ENCODE assay signal across 23 cellular contexts in genomic region chr4:42267724-42268123, GRCh38.
"Had no signal": no experiment of that assay in that cellular context is flagged by ENCODE, and none has a peak within 500 bp of the region (broad histone marks: within the 10 kb centered on the region; RNA-seq: fewer than 3 reads in every experiment).

No MANE protein-coding gene starts in this region.

- H3K27ac ChIP-seq: SJSA1, SK-N-MC had no signal

- DNase-seq: IMR-90, Karpas-422, KG1, MG63, NCI-H1092, NCI-H1105 treated with DMSO at 0.1 percent for 48 hours, NCI-H1417 treated with DMSO at 0.1 percent for 48 hours, NCI-H146, NCI-H1694 treated with DMSO at 0.1 percent for 48 hours, NCI-H1930, NCI-H2081, NCI-H2107, NCI-H2227 treated with DMSO at 0.1 percent for 48 hours, NCI-H524, NCI-H526 treated with DMSO at 0.1 percent for 48 hours, NCI-H748 treated with DMSO at 0.1 percent for 48 hours, Right ventricle myocardium superior, RPMI8226, SIG-M5 had no signal

- FAIRE-seq: HepG2, RCC 7860 had no signal

- H3K27me3 ChIP-seq: MG63, SJSA1 had no signal

- H3K4me1 ChIP-seq: SJSA1 had no signal

- H3K9me3 ChIP-seq: MG63, SJSA1 had no signal

- ATAC-seq: HepG2 had no signal

- H3K36me3 ChIP-seq: MG63, SJSA1 had no signal

- H3K4me3 ChIP-seq: MG63, SJSA1, SK-N-MC had no signal
